Comparison of ENCODE assay signal across 9 cellular contexts in the genomic region with DNA sequence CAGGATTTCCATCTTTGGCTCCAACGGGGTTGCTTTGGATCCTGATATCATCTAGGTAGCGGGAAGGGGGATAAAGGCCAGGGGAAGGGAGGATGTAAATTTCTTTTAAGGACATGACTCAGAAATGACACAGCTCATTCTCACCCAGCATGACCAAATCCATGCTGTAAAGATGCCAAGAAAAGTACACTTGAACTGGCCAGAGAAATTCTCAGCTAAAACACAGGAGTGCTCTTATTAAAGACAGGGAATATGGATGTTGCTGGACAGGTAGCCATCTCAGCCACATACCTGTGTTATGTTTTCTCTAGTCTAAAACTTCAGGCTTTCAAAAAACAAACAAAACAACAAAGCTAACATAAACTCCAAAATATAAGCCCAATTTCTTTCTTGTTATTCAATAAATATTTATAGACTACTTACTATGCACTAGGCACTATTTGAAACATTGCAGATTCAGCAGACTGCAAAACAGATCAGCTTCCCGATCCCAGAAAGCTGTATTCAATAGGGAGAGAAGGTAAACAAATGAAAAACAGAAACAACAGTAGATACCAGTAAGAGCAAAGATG.
A peak's percentile ranks its signal among the peaks of the same experiment; 100 is the strongest.
DNase-seq lines count a peak whose midpoint lies in the region; ATAC-seq and TF ChIP-seq lines count a peak whose summit lies in the region.
"Had no signal": no experiment of that assay in that cellular context is flagged by ENCODE, and none has a peak within 500 bp of the region (broad histone marks: within the 10 kb centered on the region; RNA-seq: fewer than 3 reads in every experiment).

No MANE protein-coding gene starts in this region.

- in situ Hi-C loops in KBM-7 (cut with MboI; ENCODE audit: low pct_unique_long_range_greater_than_20kb, low sequenced_read_pairs) = no loop called here

- no peak overlapping the region for H3K27ac ChIP-seq in HEK293 (ENCODE audit: extremely low read depth, low read depth, low read length)
- H3K27ac ChIP-seq in adrenal gland = peak overlapping the region in 3 of 5 donors; percentile 40 to 85 (median 58)
- H3K27ac ChIP-seq in right atrium auricular region = peak overlapping the region; percentile 83 to 94
- peak overlapping the region; percentile 66 to 84 (median 80) for H3K27ac ChIP-seq in stomach
- no peak overlapping the region for H3K27ac ChIP-seq in CD4-positive, alpha-beta memory T cell (ENCODE audit: low read depth, low read length)

- TF ChIP-seq POLR2A in adrenal gland (IDR thresholded peaks at IDR 0.05) (no peak), stomach (IDR thresholded peaks at IDR 0.05) (no peak)

- 11 to 36% (median 29%) methylated on average over 3 of the region's 3 CpGs for WGBS in adrenal gland, 4 donors
- 16 to 38% (median 31%) methylated on average over 3 of the region's 3 CpGs for WGBS in stomach, 5 donors

- H3K36me3 ChIP-seq in HEK293 (ENCODE audit: control insufficient read depth in 2 of 2, insufficient read depth in 1 of 2, low read length in 2 of 2) (no peaks in the 10 kb centered on the region), adrenal gland (replicated peaks in 1 of 2) (no peaks in the 10 kb centered on the region), right atrium auricular region (no peaks in the 10 kb centered on the region), stomach (no peaks in the 10 kb centered on the region)
- H3K36me3 ChIP-seq in CD4-positive, alpha-beta memory T cell (ENCODE audit: insufficient read depth, low read length) = no peaks in the 10 kb centered on the region

- 0 out of 2 replicates have a peak, but pooled peaks cover 3% of the 10 kb centered on the region for H3K4me1 ChIP-seq in HEK293 (ENCODE audit: control insufficient read depth, insufficient read depth, low read length)
- H3K4me1 ChIP-seq in adrenal gland (replicated peaks in 1 of 2) = peaks cover 0 to 19% of the 10 kb centered on the region in 2 donors
- H3K4me1 ChIP-seq in right atrium auricular region = peaks cover 0 to 46% of the 10 kb centered on the region in 2 donors
- peaks cover 16 to 20% (median 19%) of the 10 kb centered on the region in 4 donors for H3K4me1 ChIP-seq in stomach
- no peaks in the 10 kb centered on the region for H3K4me1 ChIP-seq in CD4-positive, alpha-beta memory T cell (ENCODE audit: insufficient read depth, low read length)

- H3K9me3 ChIP-seq in HEK293 (ENCODE audit: control insufficient read depth, insufficient read depth, low read depth, low read length) (no peaks in the 10 kb centered on the region), adrenal gland (replicated peaks in 1 of 3) (no peaks in the 10 kb centered on the region), right atrium auricular region (no peaks in the 10 kb centered on the region), stomach (no peaks in the 10 kb centered on the region)
- H3K9me3 ChIP-seq in CD4-positive, alpha-beta memory T cell (ENCODE audit: control insufficient read depth in 1 of 2, low read length in 2 of 2) = no peaks in the 10 kb centered on the region

- no peak for TF ChIP-seq EP300 in stomach (IDR thresholded peaks at IDR 0.05)

- H3K27me3 Mint-ChIP-seq in CD4-positive, alpha-beta memory T cell = peaks cover 0 to 2% of the 10 kb centered on the region in 2 donors

- H3K36me3 Mint-ChIP-seq in CD4-positive, alpha-beta memory T cell = no peaks in the 10 kb centered on the region

- no peak overlapping the region for H3K4me3 Mint-ChIP-seq in CD4-positive, alpha-beta memory T cell
- H3K4me3 Mint-ChIP-seq: T-helper 1 cell treated with Interleukin-12 subunit alpha and Interleukin-12 subunit beta and Interleukin-4 antibody, amounts not matched to agents 30 μg/mL and 1 μg/mL, for 36 hours had no signal

- H3K4me3 ChIP-seq in HEK293 (ENCODE audit: low read depth, low read length) = no peak overlapping the region
- no peak overlapping the region for H3K4me3 ChIP-seq in adrenal gland
- H3K4me3 ChIP-seq in right atrium auricular region = peak overlapping the region in 1 of 2 donors; percentile 8
- H3K4me3 ChIP-seq in stomach = peak overlapping the region in 1 of 4 donors; percentile 11
- no peak overlapping the region for H3K4me3 ChIP-seq in CD4-positive, alpha-beta memory T cell (ENCODE audit: low read length in 2 of 2)

- intact Hi-C loops in adrenal gland (cut with DNase I) (no loop called here), stomach (cut with DNase I; ENCODE audit: low total_unique reads) (no loop called here)
- intact Hi-C loops in CD4-positive, alpha-beta memory T cell (cut with micrococcal nuclease) = no loop called here

- POLR2A ChIA-PET in HEK293 (lab: Yijun Ruan, JAX) = interaction anchor here (2.1 kb wide), 1 partner anchor 69 kb away, joined by 15 read pairs; a partner anchor contains a TSS
- POLR2A ChIA-PET in CD4-positive, alpha-beta memory T cell (lab: Charles Lee; ENCODE audit: partially characterized antibody) = no interaction called here

- CTCF ChIA-PET in HEK293 (lab: Yijun Ruan, JAX) = interaction anchor here (0.5 to 2.1 kb wide), 4 partner anchors 15 to 339 kb away, joined by 3 to 10 read pairs (median 4); no protein-coding TSS in a partner anchor
- CTCF ChIA-PET in CD4-positive, alpha-beta memory T cell (lab: Charles Lee; ENCODE audit: partially characterized antibody) = no interaction called here

- H3K4me1 Mint-ChIP-seq in CD4-positive, alpha-beta memory T cell = no peaks in the 10 kb centered on the region

- no peak for TF ChIP-seq CTCF in HEK293 (tag by site-specific recombination; IDR thresholded peaks at IDR 0.05)
- TF ChIP-seq CTCF in adrenal gland (IDR thresholded peaks at IDR 0.05) = no peak
- TF ChIP-seq CTCF in right atrium auricular region (IDR thresholded peaks at IDR 0.05) = no peak
- TF ChIP-seq CTCF in stomach (IDR thresholded peaks at IDR 0.05) = no peak

- no peak overlapping the region for H3K27ac Mint-ChIP-seq in CD4-positive, alpha-beta memory T cell
- H3K27ac Mint-ChIP-seq: T-helper 1 cell treated with Interleukin-12 subunit alpha and Interleukin-12 subunit beta and Interleukin-4 antibody, amounts not matched to agents 30 μg/mL and 1 μg/mL, for 36 hours had no signal

- DNase-seq in adrenal gland (peak; percentile 25 to 72 (median 55)), right atrium auricular region (ENCODE audit: low spot score) (peak; percentile 83), stomach (peak; percentile 47), KBM-7 (no peak), NCI-H82 (lab: John Stamatoyannopoulos, UW) (no peak)
- no peak for DNase-seq in CD4-positive, alpha-beta memory T cell

- no peak for ATAC-seq in HG02938 (IDR thresholded peaks at IDR 0.05; ENCODE audit: unreplicated experiment)

- peaks cover 0 to 3% (median 0%) of the 10 kb centered on the region in 8 donors for H3K9me3 Mint-ChIP-seq in CD4-positive, alpha-beta memory T cell
- H3K9me3 Mint-ChIP-seq: T-helper 1 cell treated with Interleukin-12 subunit alpha and Interleukin-12 subunit beta and Interleukin-4 antibody, amounts not matched to agents 30 μg/mL and 1 μg/mL, for 36 hours had no signal

- H3K27me3 ChIP-seq in adrenal gland = no peaks in the 10 kb centered on the region
- H3K27me3 ChIP-seq in right atrium auricular region = no peaks in the 10 kb centered on the region
- no peaks in the 10 kb centered on the region for H3K27me3 ChIP-seq in stomach
- H3K27me3 ChIP-seq in CD4-positive, alpha-beta memory T cell (ENCODE audit: insufficient read depth, low read length) = no peaks in the 10 kb centered on the region

TF ChIP-seq in HEK293, 187 proteins besides CTCF, POLR2A, EP300 and RAD21 (continues in another document):
- TF ChIP-seq KLF16 (tag by site-specific recombination; IDR thresholded peaks at IDR 0.05) (no peak), ZNF184 (tag by site-specific recombination; IDR thresholded peaks at IDR 0.05) (0 out of 2 replicates have a peak, but pooled peaks have one; percentile 84), KLF1 (tag by site-specific recombination; IDR thresholded peaks at IDR 0.05) (no peak), ZNF600 (tag by site-specific recombination; IDR thresholded peaks at IDR 0.05) (0 out of 2 replicates have a peak, but pooled peaks have one; percentile 17), WT1 (tag by site-specific recombination; IDR thresholded peaks at IDR 0.05) (peak; percentile 94), ZNF558 (tag by site-specific recombination; IDR thresholded peaks at IDR 0.05) (0 out of 2 replicates have a peak, but pooled peaks have one; percentile 12), ZNF660 (tag by site-specific recombination; IDR thresholded peaks at IDR 0.05) (peak; percentile 92), OSR2 (tag by site-specific recombination; IDR thresholded peaks at IDR 0.05) (0 out of 2 replicates have a peak, but pooled peaks have one; percentile 13), ZNF629 (tag by site-specific recombination; IDR thresholded peaks at IDR 0.05) (peak; percentile 87)

Comparison
In these comparisons a context has a peak if more than half of its experiments do, and no peak if none do; other contexts are left out.
1. H3K27ac ChIP-seq: peak in adrenal gland (3 of 5), right atrium auricular region (2 of 2) and stomach (5 of 5); none in HEK293 (single experiment) and CD4-positive, alpha-beta memory T cell (single experiment).
2. DNase-seq: peak in adrenal gland (7 of 7), right atrium auricular region (single experiment) and stomach (single experiment); none in CD4-positive, alpha-beta memory T cell (0 of 5), KBM-7 (single experiment) and NCI-H82 (single experiment).